24 cellular contexts compared by ENCODE assay signal in genomic region chr9:21943464-21943863, GRCh38. TPM values are rescaled to one million over a fixed set of nuclear protein-coding genes. Genes with fewer than 3 reads are reported as not detected.
DNase-seq lines count a peak whose midpoint lies in the region; ATAC-seq and TF ChIP-seq lines count a peak whose summit lies in the region.
"Had no signal": no experiment of that assay in that cellular context is flagged by ENCODE, and none has a peak within 500 bp of the region (broad histone marks: within the 10 kb centered on the region; RNA-seq: fewer than 3 reads in every experiment).

No MANE protein-coding gene starts in this region.

- TF ChIP-seq POLR2A in breast epithelium (IDR thresholded peaks at IDR 0.05) = no peak

- TF ChIP-seq CTCF in breast epithelium (IDR thresholded peaks at IDR 0.05) (no peak), GM13976 (IDR thresholded peaks at IDR 0.05; ENCODE audit: borderline replicate concordance, control extremely low read depth, extremely low read depth, insufficient read depth, missing control alignments) (no peak)

- H3K36me3 ChIP-seq in breast epithelium = no peaks in the 10 kb centered on the region
- H3K36me3 ChIP-seq: BLaER1, MG63 had no signal

- H3K4me1 ChIP-seq in breast epithelium = no peaks in the 10 kb centered on the region
- H3K4me1 ChIP-seq: BLaER1 had no signal

- in situ Hi-C loops in GM13976 (cut with MboI; ENCODE audit: low sequenced_read_pairs, unreplicated experiment) = no loop called here

- H3K9me3 ChIP-seq in breast epithelium = no peaks in the 10 kb centered on the region
- H3K9me3 ChIP-seq: BLaER1, MG63, SK-N-SH had no signal

- H3K27me3 ChIP-seq in breast epithelium = no peaks in the 10 kb centered on the region
- H3K27me3 ChIP-seq: BLaER1, MG63 had no signal

- H3K27ac ChIP-seq in breast epithelium = no peak overlapping the region
- H3K27ac ChIP-seq: BLaER1 had no signal

- intact Hi-C loops in breast epithelium (cut with DNase I; ENCODE audit: low total_unique reads) = no loop called here
- intact Hi-C loops in left colon (cut with DNase I, micrococcal nuclease) = no loop called here

- ATAC-seq in GM18499 (IDR thresholded peaks at IDR 0.05; ENCODE audit: insufficient read depth, unreplicated experiment) (peak; percentile 80), GM21390 (IDR thresholded peaks at IDR 0.05; ENCODE audit: unreplicated experiment) (peak; percentile 65), HG03025 (IDR thresholded peaks at IDR 0.05; ENCODE audit: low FRiP score, unreplicated experiment) (peak; percentile 92), HG03520 (IDR thresholded peaks at IDR 0.05; ENCODE audit: unreplicated experiment) (peak; percentile 75), left colon (no peak)
- ATAC-seq: PC-3, T-helper 17 cell had no signal

- no peak overlapping the region for H3K4me3 ChIP-seq in breast epithelium
- H3K4me3 ChIP-seq: BLaER1, MG63 had no signal

- DNase-seq in iPS-NIHi11 (ENCODE audit: low spot score) (no peak), breast epithelium (ENCODE audit: low spot score in 2 of 2) (no peak), left colon (no peak), GM13976 (ENCODE audit: low spot score) (no peak)
- DNase-seq: 8988T; CD4-positive, CD25-positive, alpha-beta regulatory T cell; IMR-90; KG1; MG63; NCI-H1105 treated with DMSO at 0.1 percent for 48 hours; NCI-H146; NCI-H1930; NCI-H2107; NCI-H524; NCI-H774; PC-3; SK-N-SH; SW 1271; T-helper 17 cell had no signal

RNA-seq across cellular contexts. Expression of gene CDKN2A, which starts 50.7 kb away (rescaled TPM):
- total RNA-seq in breast epithelium (10 to 100 TPM in 1 of 3 donors, 1 to 10 TPM in 1, under 1 TPM in 1; 0.80 to 19.3 (median 3.5) TPM), left colon (1 to 10 TPM in 1 of 2 donors, under 1 TPM in 1; 0.34 to 1.8 TPM)

RNA-seq across cellular contexts. Expression of gene CDKN2B-AS1, which starts 51.1 kb away (rescaled TPM):
- total RNA-seq in breast epithelium (1 to 10 TPM; 1.3 to 4.6 (median 3.2) TPM), left colon (100 to 1,000 TPM; 108 to 124 TPM)

Comparison
In these comparisons a context has a peak if more than half of its experiments do, and no peak if none do; other contexts are left out.
1. RNA of gene CDKN2B-AS1, which starts 51.1 kb away (total RNA-seq): 108 to 124 TPM in left colon; 1.3 to 4.6 TPM in breast epithelium; every median in the first group is over 10 times any median in the second.